ENCODE assay signal across 18 cellular contexts in the genomic region with DNA sequence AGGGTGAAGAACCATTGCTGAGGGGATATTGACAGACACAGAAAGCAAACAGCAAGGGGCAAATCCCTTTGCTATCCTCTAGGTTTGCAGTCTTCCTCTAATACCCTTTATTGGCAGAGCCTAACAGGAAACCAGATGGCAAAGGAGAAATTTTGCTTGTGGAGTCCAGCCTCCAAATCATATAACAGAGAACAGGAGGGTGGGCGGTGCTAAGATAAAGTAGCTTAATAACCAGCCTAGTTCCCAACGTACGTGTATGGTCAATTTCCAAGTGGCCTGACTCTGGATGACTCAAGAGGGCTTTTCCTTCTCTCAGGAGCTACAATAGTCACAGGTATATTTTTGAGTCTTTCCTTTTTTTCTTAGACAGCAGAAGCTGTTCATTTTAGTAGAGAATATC.
"Had no signal": no experiment of that assay in that cellular context is flagged by ENCODE, and none has a peak within 500 bp of the region (broad histone marks: within the 10 kb centered on the region; RNA-seq: fewer than 3 reads in every experiment).

No MANE protein-coding gene starts in this region.

- H3K27ac Mint-ChIP-seq: activated naive CD4-positive, alpha-beta T cell treated with anti-CD3 and anti-CD28 coated beads, Interleukin-2, amount 50 U/mL, for 72 hours; natural killer cell treated with Interleukin-12 subunit alpha and Interleukin-12 subunit beta and Interleukin-15 and Interleukin-18, amount 100 ng/mL, for 72 hours; T-helper 2 cell treated with Interferon-gamma antibody and Interleukin-4, amounts not matched to agents 5 μg/mL and 100 μg/mL, for 36 hours had no signal

- ATAC-seq: activated naive CD4-positive, alpha-beta T cell treated with anti-CD3 and anti-CD28 coated beads, Interleukin-2, amount 50 U/mL, for 72 hours; left cardiac atrium; natural killer cell treated with Interleukin-12 subunit alpha and Interleukin-12 subunit beta and Interleukin-15 and Interleukin-18, amount 100 ng/mL, for 72 hours had no signal

- H3K36me3 ChIP-seq: brain microvascular endothelial cell, esophagus muscularis mucosa, thyroid gland had no signal

- H3K9me3 ChIP-seq: esophagus muscularis mucosa, thyroid gland had no signal

- H3K36me3 Mint-ChIP-seq: activated naive CD4-positive, alpha-beta T cell treated with anti-CD3 and anti-CD28 coated beads, Interleukin-2, amount 50 U/mL, for 72 hours; immature natural killer cell; natural killer cell treated with Interleukin-12 subunit alpha and Interleukin-12 subunit beta and Interleukin-15 and Interleukin-18, amount 100 ng/mL, for 72 hours had no signal

- H3K4me1 ChIP-seq: thyroid gland had no signal

- H3K4me3 Mint-ChIP-seq: immature natural killer cell; natural killer cell treated with Interleukin-12 subunit alpha and Interleukin-12 subunit beta and Interleukin-15 and Interleukin-18, amount 100 ng/mL, for 72 hours; T-helper 2 cell treated with Interferon-gamma antibody and Interleukin-4, amounts not matched to agents 5 μg/mL and 100 μg/mL, for 36 hours had no signal

- H3K9me3 Mint-ChIP-seq: activated naive CD4-positive, alpha-beta T cell treated with anti-CD3 and anti-CD28 coated beads, Interleukin-2, amount 50 U/mL, for 72 hours; natural killer cell treated with Interleukin-12 subunit alpha and Interleukin-12 subunit beta and Interleukin-15 and Interleukin-18, amount 100 ng/mL, for 72 hours; T-helper 2 cell treated with Interferon-gamma antibody and Interleukin-4, amounts not matched to agents 5 μg/mL and 100 μg/mL, for 36 hours had no signal

- DNase-seq: activated CD4-positive, alpha-beta T cell treated with anti-CD3 and anti-CD28 coated beads, Interleukin-2, amount 50 U/mL, for 4 hours; activated CD4-positive, CD25-positive, alpha-beta regulatory T cell treated with anti-CD3 and anti-CD28 coated beads, Interleukin-2, amount 50 U/mL, for 72 hours; activated effector memory CD4-positive, alpha-beta T cell treated with Interleukin-2 at 50 U/mL for 16 hours; activated T-cell treated with anti-CD3 and anti-CD28 coated beads, Interleukin-2, amount 50 U/mL, for 1 hour; amygdala; brain microvascular endothelial cell; foreskin fibroblast; immature natural killer cell; left cardiac atrium; mammary epithelial cell; nucleus accumbens; stimulated activated CD4-positive, alpha-beta T cell treated with anti-CD3 and anti-CD28 coated beads, Interleukin-4, amount 100 ng/mL, for 1 hour; SW 1271; thyroid gland had no signal

- H3K27me3 Mint-ChIP-seq: natural killer cell treated with Interleukin-12 subunit alpha and Interleukin-12 subunit beta and Interleukin-15 and Interleukin-18, amount 100 ng/mL, for 72 hours had no signal

- H3K4me3 ChIP-seq: esophagus muscularis mucosa, thyroid gland had no signal

- H3K27me3 ChIP-seq: brain microvascular endothelial cell, esophagus muscularis mucosa, thyroid gland had no signal

- H3K27ac ChIP-seq: brain microvascular endothelial cell, thyroid gland had no signal
